ENCODE assay signal across 21 cellular contexts in genomic region chr12:125243811-125244210, GRCh38. TPM values are rescaled to one million over a fixed set of nuclear protein-coding genes. Genes with fewer than 3 reads are reported as not detected.
A peak's percentile ranks its signal among the peaks of the same experiment; 100 is the strongest.
DNase-seq lines count a peak whose midpoint lies in the region; ATAC-seq and TF ChIP-seq lines count a peak whose summit lies in the region.
"Had no signal": no experiment of that assay in that cellular context is flagged by ENCODE, and none has a peak within 500 bp of the region (broad histone marks: within the 10 kb centered on the region; RNA-seq: fewer than 3 reads in every experiment).

No MANE protein-coding gene starts in this region.

- H3K27ac ChIP-seq in tibial nerve, result peak overlapping the region; percentile 44 to 91 (median 78)
- H3K27ac ChIP-seq: A549; BLaER1 treated with 17β-estradiol and CSF1 and Interleukin-3, amounts not matched to agents 10 nM and 100 nM had no signal

- no peak for ATAC-seq in omental fat pad (ENCODE audit: low FRiP score)
- ATAC-seq: A549 had no signal

- WGBS in tibial nerve, 2 donors, result 31 to 38% methylated on average over 11 of the region's 11 CpGs

- no peak for TF ChIP-seq POLR2A in tibial nerve (IDR thresholded peaks at IDR 0.05)

- no peak for TF ChIP-seq CTCF in tibial nerve (IDR thresholded peaks at IDR 0.05)
- TF ChIP-seq CTCF in omental fat pad (IDR thresholded peaks at IDR 0.05), result no peak

- TF ChIP-seq EP300 in tibial nerve (IDR thresholded peaks at IDR 0.05), result peak in 1 of 2 donors; percentile 66

- no peak overlapping the region for H3K4me3 ChIP-seq in tibial nerve
- H3K4me3 ChIP-seq: A549; BLaER1 treated with 17β-estradiol and CSF1 and Interleukin-3, amounts not matched to agents 10 nM and 100 nM; HAP-1 had no signal

- peaks cover 0 to 18% (median 5%) of the 10 kb centered on the region in 4 donors for H3K4me1 ChIP-seq in tibial nerve
- H3K4me1 ChIP-seq: A549, BE2C, HAP-1 had no signal

- in situ Hi-C loops in SK-MEL-5 (cut with HindIII; ENCODE audit: low pct_unique_long_range_greater_than_20kb, low sequenced_read_pairs), result no loop called here

- peaks cover 0 to 13% (median 0%) of the 10 kb centered on the region in 4 donors for H3K9me3 ChIP-seq in tibial nerve
- H3K9me3 ChIP-seq: BE2C, HAP-1 had no signal

- DNase-seq in SK-MEL-5 (ENCODE audit: low read depth, low spot score), result peak; percentile 50
- DNase-seq in islet precursor cell, result peak; percentile 54
- DNase-seq in tibial nerve (ENCODE audit: low spot score in 2 of 2), result no peak
- no peak for DNase-seq in NCI-H69 (lab: John Stamatoyannopoulos, UW)
- no peak for DNase-seq in NCI-H1092 treated with DMSO at 0.1 percent for 48 hours (lab: John Stamatoyannopoulos, UW)
- no peak for DNase-seq in omental fat pad (ENCODE audit: low spot score)
- DNase-seq: 8988T; ACHN; AML-193; BE2C; Calu3; CD4-positive, alpha-beta T cell; CD8-positive, alpha-beta memory T cell; COR-L47; DND-41; GOT3; HFFc6 had no signal

- no peaks in the 10 kb centered on the region for H3K27me3 ChIP-seq in tibial nerve
- H3K27me3 ChIP-seq: BLaER1 treated with 17β-estradiol and CSF1 and Interleukin-3, amounts not matched to agents 10 nM and 100 nM had no signal

- H3K36me3 ChIP-seq in tibial nerve, result peaks cover 0 to 7% (median 0%) of the 10 kb centered on the region in 3 donors
- H3K36me3 ChIP-seq: BE2C; BLaER1 treated with 17β-estradiol and CSF1 and Interleukin-3, amounts not matched to agents 10 nM and 100 nM; HAP-1 had no signal

RNA-seq across cellular contexts. Expression of gene TMEM132B, which starts 57.6 kb away (rescaled TPM):
- total RNA-seq in SK-MEL-5 (2014; rRNA removed; shearing (Covaris generic)), result 6.1 and 6.8 TPM in 2 replicates
- polyA plus RNA-seq in SK-MEL-5 (2015; cell fraction: cytosol; rRNA removed), result 3.4 and 4.3 TPM in 2 replicates
- polyA plus RNA-seq in SK-MEL-5 (2015; cell fraction: nucleus; rRNA removed), result 3.3 and 5.2 TPM in 2 replicates
- total RNA-seq in tibial nerve (10 to 100 TPM; 17.8 to 38.0 (median 29.4) TPM), omental fat pad (1 to 10 TPM in 1 of 4 donors, under 1 TPM in 3; 0.19 to 1.3 (median 0.54) TPM)
- total RNA-seq: CD4-positive, alpha-beta T cell; CD8-positive, alpha-beta memory T cell had no signal
- polyA plus RNA-seq: CD14-positive monocyte; CD8-positive, alpha-beta memory T cell had no signal

Comparison
In these comparisons a context has a peak if more than half of its experiments do, and no peak if none do; other contexts are left out.
1. DNase-seq: peak in SK-MEL-5 (single experiment) and islet precursor cell (single experiment); none in tibial nerve (0 of 2), NCI-H69 (single experiment), NCI-H1092 treated with DMSO at 0.1 percent for 48 hours (single experiment) and omental fat pad (single experiment).